ENCODE assay signal across 14 cellular contexts in genomic region chr9:117744390-117744789, GRCh38. TPM values are rescaled to one million over a fixed set of nuclear protein-coding genes. Genes with fewer than 3 reads are reported as not detected.
DNase-seq lines count a peak whose midpoint lies in the region; TF ChIP-seq lines count a peak whose summit lies in the region.
"Had no signal": no experiment of that assay in that cellular context is flagged by ENCODE, and none has a peak within 500 bp of the region (broad histone marks: within the 10 kb centered on the region; RNA-seq: fewer than 3 reads in every experiment).

No MANE protein-coding gene starts in this region.

- DNase-seq in NCI-H748 (lab: John Stamatoyannopoulos, UW; ENCODE audit: unreplicated experiment) (peak; percentile 23), NCI-H748 treated with DMSO at 0.1 percent for 48 hours (lab: John Stamatoyannopoulos, UW) (no peak), HFFc6 (no peak), coronary artery (ENCODE audit: low spot score) (no peak), pons (ENCODE audit: low spot score) (peak; percentile 30), NCI-H146 (lab: John Stamatoyannopoulos, UW) (no peak), BE2C (no peak), DMS53 (lab: John Stamatoyannopoulos, UW) (no peak)
- DNase-seq: activated CD4-positive, CD25-positive, alpha-beta regulatory T cell treated with anti-CD3 and anti-CD28 coated beads, Interleukin-2, amount 50 U/mL, for 72 hours; activated T-cell treated with anti-CD3 and anti-CD28 coated beads, Interleukin-2, amount 50 U/mL, for 72 hours; Caco-2; NCI-H2171; PC-9; transverse colon had no signal

- H3K27ac ChIP-seq in coronary artery = no peak overlapping the region
- H3K27ac ChIP-seq: PC-9, transverse colon had no signal

- no peaks in the 10 kb centered on the region for H3K9me3 ChIP-seq in BE2C
- H3K9me3 ChIP-seq: Caco-2, transverse colon had no signal

- H3K4me3 ChIP-seq in coronary artery (peak overlapping the region; percentile 70), BE2C (ENCODE audit: low read depth, low read length) (no peak overlapping the region)
- H3K4me3 ChIP-seq: PC-9 had no signal

- peak overlapping the region; percentile 44; the same call in 1 of the 2 replicates for H3K4me3 Mint-ChIP-seq in HFFc6

- H3K36me3 Mint-ChIP-seq in HFFc6 (ENCODE audit: low read depth) = no peaks in the 10 kb centered on the region

- no peak overlapping the region for H3K27ac Mint-ChIP-seq in HFFc6
- H3K27ac Mint-ChIP-seq: activated T-cell treated with anti-CD3 and anti-CD28 coated beads, Interleukin-2, amount 50 U/mL, for 72 hours had no signal

- no peaks in the 10 kb centered on the region for H3K36me3 ChIP-seq in BE2C
- H3K36me3 ChIP-seq: transverse colon had no signal

- no peaks in the 10 kb centered on the region for H3K4me1 ChIP-seq in BE2C
- H3K4me1 ChIP-seq: Caco-2 had no signal

- no peak for TF ChIP-seq CTCF in HFFc6 (IDR thresholded peaks at IDR 0.05)
- no peak for TF ChIP-seq CTCF in coronary artery (IDR thresholded peaks at IDR 0.05)
- TF ChIP-seq CTCF in BE2C (IDR thresholded peaks at IDR 0.05; ENCODE audit: low read depth, low read length) = no peak

- peaks cover 39% of the 10 kb centered on the region for H3K27me3 ChIP-seq in BE2C

- H3K4me1 Mint-ChIP-seq in HFFc6 (ENCODE audit: low read depth) = no peaks in the 10 kb centered on the region; the same call in 1 of the 2 replicates

- H3K27me3 Mint-ChIP-seq in HFFc6 (ENCODE audit: insufficient read depth) = peaks cover 2% of the 10 kb centered on the region; the same call in 1 of the 2 replicates

- peaks cover 3% of the 10 kb centered on the region; the same call in 1 of the 2 replicates for H3K9me3 Mint-ChIP-seq in HFFc6
- H3K9me3 Mint-ChIP-seq: activated T-cell treated with anti-CD3 and anti-CD28 coated beads, Interleukin-2, amount 50 U/mL, for 72 hours had no signal

RNA-seq across cellular contexts. Expression of gene TLR4, which starts 40.2 kb away (rescaled TPM):
- 10 to 100 TPM in 2 of 6 experiments, 1 to 10 TPM in 4; 1.7 to 18.5 (median 2.7) TPM for total RNA-seq in HFFc6 (2021; fragmentation: NEBNext Ultra II Directional; extraction: Animal tissue kit (Norgen Biotek cat#: 25700))
- polyA plus RNA-seq in BE2C (2012; ENCODE audit: insufficient read depth, insufficient read length, low read depth) = 0.73 TPM
- total RNA-seq: Caco-2 had no signal

Comparison
In these comparisons a context has a peak if more than half of its experiments do, and no peak if none do; other contexts are left out.
1. DNase-seq: peak in NCI-H748 (single experiment) and pons (single experiment); none in NCI-H748 treated with DMSO at 0.1 percent for 48 hours (single experiment), HFFc6 (single experiment), coronary artery (single experiment), NCI-H146 (single experiment), BE2C (single experiment) and DMS53 (single experiment).